In genomic region chr15:47856071-47856470, GRCh38 we compare ENCODE assay signal across 34 cellular contexts.
"Had no signal": no experiment of that assay in that cellular context is flagged by ENCODE, and none has a peak within 500 bp of the region (broad histone marks: within the 10 kb centered on the region; RNA-seq: fewer than 3 reads in every experiment).

No MANE protein-coding gene starts in this region.

- H3K27ac ChIP-seq: KMS-11 had no signal

- H3K36me3 ChIP-seq: MG63 had no signal

- DNase-seq: Karpas-422, Kasumi-1, MG63, MM.1S, MV-4-11, NCI-H1048, NCI-H1092, NCI-H1092 treated with DMSO at 0.1 percent for 48 hours, NCI-H1105, NCI-H1105 treated with DMSO at 0.1 percent for 48 hours, NCI-H1417, NCI-H1417 treated with DMSO at 0.1 percent for 48 hours, NCI-H1436, NCI-H1436 treated with DMSO at 0.1 percent for 48 hours, NCI-H146, NCI-H1694, NCI-H1694 treated with DMSO at 0.1 percent for 48 hours, NCI-H187, NCI-H187 treated with DMSO at 0.1 percent for 48 hours, NCI-H1930, NCI-H2029, NCI-H2029 treated with DMSO at 0.1 percent for 48 hours, NCI-H2081, NCI-H2081 treated with DMSO at 0.1 percent for 48 hours, NCI-H2107, NCI-H2171, NCI-H2171 treated with DMSO at 0.1 percent for 48 hours, NCI-H2227 treated with DMSO at 0.1 percent for 48 hours, NCI-H226, NCI-H345, NCI-H446, NCI-H446 treated with DMSO at 0.1 percent for 48 hours, NCI-H510A had no signal

- H3K9ac ChIP-seq: KMS-11 had no signal

- H3K9me3 ChIP-seq: MG63 had no signal

- H3K4me2 ChIP-seq: KMS-11 had no signal

- H3K27me3 ChIP-seq: MG63 had no signal

- H3K4me3 ChIP-seq: MG63 had no signal
